8 cellular contexts compared by ENCODE assay signal in the genomic region with DNA sequence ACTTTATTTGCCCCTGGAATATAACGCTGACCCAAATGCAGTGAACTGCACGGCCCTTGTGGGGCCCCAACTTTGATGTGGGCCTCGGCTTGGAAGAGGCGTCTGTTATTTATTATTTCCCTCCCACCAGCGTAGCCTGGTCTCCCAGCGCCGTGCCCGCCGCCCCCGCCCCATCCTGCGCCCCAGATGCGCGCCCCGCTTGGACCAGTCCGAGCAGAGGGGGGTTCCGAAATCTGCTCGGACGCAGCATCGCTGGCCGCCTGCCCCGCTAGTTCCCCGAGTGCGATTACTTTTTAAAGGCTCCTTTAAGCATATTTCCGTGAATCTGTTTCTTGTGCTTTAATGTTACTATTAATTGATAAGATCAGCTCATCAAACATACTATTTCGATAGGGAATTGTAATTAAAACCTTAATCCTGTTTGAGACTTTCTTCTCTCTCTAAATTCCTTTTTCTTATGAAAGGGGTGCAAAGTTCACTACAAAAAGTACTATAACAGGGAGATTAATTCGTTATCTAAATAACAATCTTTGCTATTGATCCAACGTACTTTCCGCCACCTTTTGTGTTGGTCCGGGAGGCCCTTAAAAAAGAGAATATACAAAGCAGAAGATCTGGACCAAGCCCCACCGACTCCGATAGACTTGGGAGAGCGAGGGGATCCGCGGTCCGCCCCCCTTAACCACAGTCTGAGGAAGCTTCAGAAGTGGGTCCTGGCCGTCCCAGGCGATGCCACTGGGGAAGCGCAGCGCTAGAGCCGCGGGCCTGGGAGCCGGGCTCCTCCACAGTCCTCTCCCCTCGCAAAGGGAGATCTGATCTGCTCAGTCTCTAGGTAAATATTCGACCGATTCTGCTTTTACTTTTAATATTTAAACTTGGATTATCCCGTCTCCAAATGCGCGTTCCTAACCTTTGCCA. TPM values are rescaled to one million over a fixed set of nuclear protein-coding genes. Genes with fewer than 3 reads are reported as not detected.
DNase-seq lines count a peak whose midpoint lies in the region; ATAC-seq and TF ChIP-seq lines count a peak whose summit lies in the region.

No MANE protein-coding gene starts in this region.

- H3K27ac Mint-ChIP-seq in HFFc6: no peak overlapping the region
- no peak overlapping the region for H3K27ac Mint-ChIP-seq in natural killer cell

- no peaks in the 10 kb centered on the region for H3K79me2 ChIP-seq in mammary epithelial cell (ENCODE audit: insufficient read depth, low read length)

- dilution Hi-C loops in mammary epithelial cell (cut with HindIII; ENCODE audit: low sequenced_read_pairs): no loop called here

- no peak for ATAC-seq in natural killer cell
- ATAC-seq in GM18511 (IDR thresholded peaks at IDR 0.05; ENCODE audit: unreplicated experiment): no peak

- H3K4me3 ChIP-seq in BLaER1: peak overlapping the region; percentile 48
- no peak overlapping the region for H3K4me3 ChIP-seq in mammary epithelial cell (replicated peaks in 1 of 3; ENCODE audit: insufficient read depth in 1 of 3, low read depth in 2 of 3, low read length in 3 of 3)

- no peaks in the 10 kb centered on the region for H3K36me3 Mint-ChIP-seq in HFFc6 (ENCODE audit: low read depth)
- peaks cover 6% of the 10 kb centered on the region for H3K36me3 Mint-ChIP-seq in natural killer cell

- CTCF ChIA-PET in mammary epithelial cell (lab: Charles Lee; ENCODE audit: low non-redundant PET): no interaction called here

- H3K9me3 Mint-ChIP-seq in HFFc6 (no peaks in the 10 kb centered on the region), natural killer cell (no peaks in the 10 kb centered on the region)

- intact Hi-C loops in mammary epithelial cell (cut with micrococcal nuclease): loop anchor here (1.0 to 10.0 kb wide), 6 partner anchors 75 to 1347 kb away; no protein-coding TSS in a partner anchor
- intact Hi-C loops in natural killer cell (cut with micrococcal nuclease): loop anchor here (10.0 kb wide), 1 partner anchor 90 kb away; no protein-coding TSS in a partner anchor

- TF ChIP-seq CTCF in HFFc6 (IDR thresholded peaks at IDR 0.05): no peak
- TF ChIP-seq CTCF in mammary epithelial cell (conservative IDR thresholded peaks at IDR 0.05 in 1 of 2, IDR thresholded peaks at IDR 0.05 in 1 of 2; ENCODE audit: extremely low read depth in 1 of 2, insufficient read depth in 1 of 2, low read depth in 1 of 2, low read length in 2 of 2): no peak
- no peak for TF ChIP-seq CTCF in natural killer cell (IDR thresholded peaks at IDR 0.05)

- in situ Hi-C loops in mammary epithelial cell (cut with MboI; ENCODE audit: low sequenced_read_pairs in 2 of 2): no loop called here

- H4K20me1 ChIP-seq in BLaER1: peaks cover 100% of the 10 kb centered on the region
- no peaks in the 10 kb centered on the region for H4K20me1 ChIP-seq in mammary epithelial cell (ENCODE audit: insufficient read depth, low read length)

- peak overlapping the region; percentile 56 for H3K4me3 Mint-ChIP-seq in HFFc6
- H3K4me3 Mint-ChIP-seq in natural killer cell: peak overlapping the region; percentile 67

- no TSS peak for BruUV-seq in mammary epithelial cell (replicated peaks; lab: Mats Ljungman, UMichigan)

- H3K36me3 ChIP-seq in BLaER1: no peaks in the 10 kb centered on the region
- H3K36me3 ChIP-seq in mammary epithelial cell (ENCODE audit: insufficient read depth, low read length): no peaks in the 10 kb centered on the region

- 15% methylated on average over 29 of the region's 48 CpGs for WGBS in mammary epithelial cell (ENCODE audit: low coverage, missing lambda C conversion rate)

- peaks cover 100% of the 10 kb centered on the region for H3K27me3 ChIP-seq in BLaER1
- peaks cover 59% of the 10 kb centered on the region for H3K27me3 ChIP-seq in mammary epithelial cell (ENCODE audit: insufficient read depth, low read length)

- H3K4me2 ChIP-seq in BLaER1 (peak overlapping the region; percentile 66), mammary epithelial cell (ENCODE audit: insufficient read depth, low read depth, low read length) (peak overlapping the region; percentile 63)

- H3K4me1 ChIP-seq in BLaER1 (peaks cover 9% of the 10 kb centered on the region; the same call in 1 of the 2 replicates), mammary epithelial cell (ENCODE audit: insufficient read depth, low read length) (peaks cover 5% of the 10 kb centered on the region)

- H3K27ac ChIP-seq in BLaER1: no peak overlapping the region
- H3K27ac ChIP-seq in mammary epithelial cell (ENCODE audit: insufficient read depth, low read depth, low read length): no peak overlapping the region

- DNase-seq in HFFc6: no peak
- no peak for DNase-seq in mammary epithelial cell
- no peak for DNase-seq in natural killer cell
- no peak for DNase-seq in kidney tubule cell (ENCODE audit: low spot score)
- DNase-seq in mucosa of gallbladder (ENCODE audit: low spot score): no peak
- no peak for DNase-seq in RKO (ENCODE audit: low spot score)

- H3K4me1 Mint-ChIP-seq in HFFc6 (ENCODE audit: low read depth): peaks cover 13% of the 10 kb centered on the region
- peaks cover 14 to 23% of the 10 kb centered on the region in 2 donors for H3K4me1 Mint-ChIP-seq in natural killer cell

- H3K9ac ChIP-seq in BLaER1 (no peak overlapping the region), mammary epithelial cell (ENCODE audit: insufficient read depth, low read length) (no peak overlapping the region)

- no peak overlapping the region for H2AFZ ChIP-seq in mammary epithelial cell (ENCODE audit: low read depth, low read length)

- H3K27me3 Mint-ChIP-seq in HFFc6 (ENCODE audit: insufficient read depth): peaks cover 51% of the 10 kb centered on the region
- H3K27me3 Mint-ChIP-seq in natural killer cell (ENCODE audit: low read depth in 2 of 2): peaks cover 76 to 85% of the 10 kb centered on the region in 2 donors

- H3K9me3 ChIP-seq in BLaER1 (no peaks in the 10 kb centered on the region; the same call in 1 of the 2 replicates), mammary epithelial cell (replicated peaks; ENCODE audit: insufficient read depth, low read length) (no peaks in the 10 kb centered on the region)

RNA-seq across cellular contexts. Expression of gene POU3F2, which starts 10.1 kb away (rescaled TPM):
- total RNA-seq in HFFc6 (2021; fragmentation: NEBNext Ultra II Directional; extraction: Animal tissue kit (Norgen Biotek cat#: 25700)): under 1 TPM in 2 of 6 experiments, not detected in 4; 0.02 TPM
- total RNA-seq in mammary epithelial cell (not detected), natural killer cell (not detected), mucosa of gallbladder (not detected)
- not detected for polyA plus RNA-seq in mammary epithelial cell
- not detected for polyA minus RNA-seq in mammary epithelial cell
